In the genomic region with DNA sequence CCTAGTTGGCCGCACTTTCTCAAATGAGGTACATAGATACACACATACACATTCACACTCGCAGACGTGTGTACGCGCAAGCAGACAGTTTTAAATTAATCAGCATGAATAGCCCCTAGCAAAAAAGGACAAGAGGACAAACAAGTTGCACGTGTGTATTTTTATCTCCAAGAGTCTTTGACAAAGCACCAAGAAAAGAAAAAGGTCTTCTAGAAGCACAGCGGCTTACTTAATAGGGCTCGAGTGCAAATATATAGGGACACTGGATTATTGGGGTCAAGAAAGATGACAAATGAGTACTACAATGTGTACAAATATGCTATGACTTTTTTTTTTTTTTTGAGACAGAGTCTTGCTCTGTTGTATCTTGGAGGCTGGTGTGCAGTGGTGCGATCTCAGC, we compare ENCODE assay signal across 8 cellular contexts. TPM values are rescaled to one million over a fixed set of nuclear protein-coding genes. Genes with fewer than 3 reads are reported as not detected.
DNase-seq lines count a peak whose midpoint lies in the region; ATAC-seq and TF ChIP-seq lines count a peak whose summit lies in the region.
"Had no signal": no experiment of that assay in that cellular context is flagged by ENCODE, and none has a peak within 500 bp of the region (broad histone marks: within the 10 kb centered on the region; RNA-seq: fewer than 3 reads in every experiment).

No MANE protein-coding gene starts in this region.

- peak overlapping the region; percentile 70 for H3K4me2 ChIP-seq in skeletal muscle satellite cell (ENCODE audit: low read length)

- peaks cover 24% of the 10 kb centered on the region for H3K36me3 Mint-ChIP-seq in effector memory CD8-positive, alpha-beta T cell (ENCODE audit: insufficient read depth)

- H3K27me3 Mint-ChIP-seq in effector memory CD8-positive, alpha-beta T cell = no peaks in the 10 kb centered on the region

- ATAC-seq in effector memory CD8-positive, alpha-beta T cell (replicated peaks) = no peak
- ATAC-seq in GM21360 (IDR thresholded peaks at IDR 0.05; ENCODE audit: unreplicated experiment) = no peak

- H3K4me1 Mint-ChIP-seq in effector memory CD8-positive, alpha-beta T cell (ENCODE audit: low read depth in 2 of 2) = peaks cover 33 to 45% of the 10 kb centered on the region in 2 donors

- peak overlapping the region; percentile 95 to 96 for H3K27ac Mint-ChIP-seq in effector memory CD8-positive, alpha-beta T cell

- peaks cover 20% of the 10 kb centered on the region for H3K27me3 ChIP-seq in skeletal muscle satellite cell (ENCODE audit: control insufficient read depth, insufficient read depth, low read length)

- H3K4me3 Mint-ChIP-seq in effector memory CD8-positive, alpha-beta T cell = peak overlapping the region; percentile 92 to 97

- H3K9ac ChIP-seq in skeletal muscle satellite cell (ENCODE audit: low read depth, low read length) = no peak overlapping the region

- peaks cover 19% of the 10 kb centered on the region for H3K4me1 ChIP-seq in skeletal muscle satellite cell (ENCODE audit: control insufficient read depth, insufficient read depth, low read length)

- H3K4me3 ChIP-seq in GM12865 (ENCODE audit: low read depth, low read length) (peak overlapping the region; percentile 62), skeletal muscle satellite cell (ENCODE audit: low read length) (no peak overlapping the region)

- H3K9me3 Mint-ChIP-seq in effector memory CD8-positive, alpha-beta T cell = no peaks in the 10 kb centered on the region

- H3K9me3 ChIP-seq in skeletal muscle satellite cell (replicated peaks; ENCODE audit: low read length) = no peaks in the 10 kb centered on the region

- TF ChIP-seq CTCF in GM12865 (IDR thresholded peaks at IDR 0.05; ENCODE audit: insufficient read depth, low read depth, low read length, missing control alignments) = no peak

- DNase-seq in GM12865 (ENCODE audit: low read depth) = no peak
- peak; percentile 30 for DNase-seq in NAMALWA (ENCODE audit: low spot score)
- DNase-seq in effector memory CD8-positive, alpha-beta T cell = no peak
- DNase-seq in LoVo (ENCODE audit: low spot score) = no peak
- DNase-seq in central memory CD4-positive, alpha-beta T cell = no peak
- DNase-seq: occipital lobe had no signal

- no peaks in the 10 kb centered on the region for H3K36me3 ChIP-seq in skeletal muscle satellite cell (ENCODE audit: insufficient read depth, low read length)

RNA-seq across cellular contexts. Expression of a gene that starts 1.7 kb away (rescaled TPM):
- total RNA-seq in skeletal muscle satellite cell (2012; rRNA removed) = 0.66 and 1.5 TPM in 2 replicates

RNA-seq across cellular contexts. Expression of a gene that starts 45.7 kb away (rescaled TPM):
- total RNA-seq in skeletal muscle satellite cell (2012; rRNA removed) = 30.8 and 37.8 TPM in 2 replicates
